ENCODE assay signal across 22 cellular contexts in the genomic region with DNA sequence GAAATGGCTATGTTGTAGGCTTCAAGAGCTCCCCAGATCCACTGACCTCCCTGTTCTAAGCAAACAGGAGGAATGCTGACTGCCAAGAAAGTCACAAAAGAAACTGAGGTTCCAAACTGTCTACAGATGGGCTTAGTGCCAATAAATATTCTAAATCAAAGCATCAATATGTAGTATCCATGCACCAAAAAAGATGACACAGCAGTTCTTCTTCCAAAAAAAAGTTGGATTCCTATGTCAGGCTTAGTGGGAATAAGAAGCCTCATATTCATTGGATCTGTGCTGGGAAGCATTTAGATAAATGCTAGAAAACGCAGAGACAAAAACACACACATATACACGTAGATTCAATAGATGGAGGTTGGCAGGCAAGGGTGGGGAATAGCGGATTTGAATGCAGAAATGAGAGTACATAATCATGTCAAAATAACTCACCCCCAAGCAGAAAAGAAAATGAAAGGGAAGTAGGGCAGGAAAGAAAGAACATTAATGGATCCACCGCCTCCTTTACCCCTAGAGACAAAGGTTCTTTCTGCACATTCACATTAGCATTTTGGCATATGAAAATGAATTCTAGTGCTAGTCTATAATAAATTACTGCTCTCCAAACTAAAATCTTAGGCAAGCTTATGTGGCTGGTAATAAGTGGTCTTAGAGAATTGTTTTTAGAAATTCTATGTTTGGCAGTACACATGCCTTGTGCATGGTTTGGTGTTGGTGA.
DNase-seq lines count a peak whose midpoint lies in the region; ATAC-seq, FAIRE-seq and TF ChIP-seq lines count a peak whose summit lies in the region.
"Had no signal": no experiment of that assay in that cellular context is flagged by ENCODE, and none has a peak within 500 bp of the region (broad histone marks: within the 10 kb centered on the region; RNA-seq: fewer than 3 reads in every experiment).

No MANE protein-coding gene starts in this region.

- H3K4me1 Mint-ChIP-seq in neural crest cell = peaks cover 20% of the 10 kb centered on the region
- H3K4me1 Mint-ChIP-seq in MCF 10A (ENCODE audit: insufficient read depth, unreplicated experiment) = no peaks in the 10 kb centered on the region

- no peak for ATAC-seq in A549

- H3K36me3 Mint-ChIP-seq in neural crest cell (ENCODE audit: low read depth) (peaks cover 3% of the 10 kb centered on the region), MCF 10A (ENCODE audit: insufficient read depth, unreplicated experiment) (no peaks in the 10 kb centered on the region)

- H3K9ac ChIP-seq in SK-N-MC (ENCODE audit: insufficient read length) = peak overlapping the region; percentile 49

- H3K27ac ChIP-seq in A549 (no peak overlapping the region), SK-N-MC (peak overlapping the region; percentile 91)
- H3K27ac ChIP-seq: PC-9, RWPE1 had no signal

- H3K9me3 Mint-ChIP-seq in neural crest cell (peaks cover 11% of the 10 kb centered on the region), MCF 10A (ENCODE audit: unreplicated experiment) (no peaks in the 10 kb centered on the region)

- POLR2A ChIA-PET in A549 (lab: Yijun Ruan, JAX) = no interaction called here
- POLR2A ChIA-PET in MCF 10A (lab: Yijun Ruan, JAX) = no interaction called here

- no peak for TF ChIP-seq RAD21 in A549 (conservative IDR thresholded peaks at IDR 0.05 in 1 of 2, IDR thresholded peaks at IDR 0.05 in 1 of 2)

- no peak for TF ChIP-seq EP300 in A549 (IDR thresholded peaks at IDR 0.05)

- H3K4me1 ChIP-seq in A549 = no peaks in the 10 kb centered on the region

- CTCF ChIA-PET in A549 (lab: Yijun Ruan, JAX) (no interaction called here), MCF 10A (lab: Yijun Ruan, JAX) (no interaction called here)

- peak; percentile 18 for FAIRE-seq in A549 (lab: Jason Lieb, UNC)
- FAIRE-seq: GM12878 had no signal

- BruUV-seq in MCF 10A (replicated peaks; lab: Mats Ljungman, UMichigan) = no TSS peak

- H3K4me3 Mint-ChIP-seq in neural crest cell (no peak overlapping the region), MCF 10A (ENCODE audit: unreplicated experiment) (no peak overlapping the region)
- H3K4me3 Mint-ChIP-seq: CD4-positive, alpha-beta T cell had no signal

- H3K9me3 ChIP-seq in A549 (no peaks in the 10 kb centered on the region), SK-N-MC (ENCODE audit: low read depth, low read length) (peaks cover 4% of the 10 kb centered on the region; the same call in 1 of the 2 replicates)

- peaks cover 10% of the 10 kb centered on the region; the same call in 1 of the 2 replicates for H3K36me3 ChIP-seq in SK-N-MC (ENCODE audit: insufficient read depth, low read length)

- TF ChIP-seq CTCF in A549 (IDR thresholded peaks at IDR 0.05) (no peak), neural crest cell (conservative IDR thresholded peaks at IDR 0.05) (no peak), MCF 10A (IDR thresholded peaks at IDR 0.05; ENCODE audit: unreplicated experiment) (no peak)

- H3K4me2 ChIP-seq in A549 = no peak overlapping the region
- H3K4me2 ChIP-seq: PC-9 had no signal

- H3K27me3 Mint-ChIP-seq in neural crest cell (ENCODE audit: low read depth) (no peaks in the 10 kb centered on the region), MCF 10A (ENCODE audit: insufficient read depth, unreplicated experiment) (peaks cover 12% of the 10 kb centered on the region)
- H3K27me3 Mint-ChIP-seq: CD4-positive, alpha-beta T cell had no signal

- intact Hi-C loops in MCF 10A (cut with micrococcal nuclease) = no loop called here

- H3K27ac Mint-ChIP-seq in neural crest cell (ENCODE audit: unreplicated experiment) (peak overlapping the region; percentile 40), MCF 10A (ENCODE audit: low read depth, unreplicated experiment) (no peak overlapping the region)
- H3K27ac Mint-ChIP-seq: CD4-positive, alpha-beta T cell had no signal

- no peak for TF ChIP-seq POLR2A in A549 (IDR thresholded peaks at IDR 0.05; ENCODE audit: low read length)

- 11% methylated on average over 4 of the region's 4 CpGs for WGBS in A549 (ENCODE audit: missing lambda C conversion rate)

- DNase-seq in A549 (ENCODE audit: low read depth in 1 of 2, low spot score in 1 of 2) (no peak), SK-N-MC (ENCODE audit: low read depth, low spot score) (no peak), globus pallidus (ENCODE audit: low spot score) (peak; percentile 69), neural crest cell (ENCODE audit: low read depth, low spot score) (no peak), middle frontal gyrus (ENCODE audit: extremely low spot score, low spot score) (no peak), ureter (ENCODE audit: low spot score) (no peak), MCF 10A (ENCODE audit: unreplicated experiment) (no peak)
- DNase-seq in stimulated activated CD4-positive, alpha-beta T cell treated with anti-CD3 and anti-CD28 coated beads, Interleukin-15, amount 100 ng/mL, for 24 hours = no peak
- DNase-seq: 8988T; CD4-positive, alpha-beta T cell; EL; GOT3; KG1; MV-4-11; NCI-H187; NCI-H2107; NCI-H510A treated with DMSO at 0.1 percent for 48 hours; NCI-H82; PC-9; SIG-M5 had no signal

- H3K4me3 ChIP-seq in A549 = no peak overlapping the region
- peak overlapping the region; percentile 70 for H3K4me3 ChIP-seq in SK-N-MC
- H3K4me3 ChIP-seq: GM12878, PC-9 had no signal

TF ChIP-seq in A549, 52 proteins besides CTCF, POLR2A, EP300 and RAD21:
- TF ChIP-seq MYC (IDR thresholded peaks at IDR 0.05; ENCODE audit: borderline replicate concordance, low read length) (no peak), MAFK (IDR thresholded peaks at IDR 0.05; ENCODE audit: partially characterized antibody) (peak; percentile 87)
